In the genomic region with DNA sequence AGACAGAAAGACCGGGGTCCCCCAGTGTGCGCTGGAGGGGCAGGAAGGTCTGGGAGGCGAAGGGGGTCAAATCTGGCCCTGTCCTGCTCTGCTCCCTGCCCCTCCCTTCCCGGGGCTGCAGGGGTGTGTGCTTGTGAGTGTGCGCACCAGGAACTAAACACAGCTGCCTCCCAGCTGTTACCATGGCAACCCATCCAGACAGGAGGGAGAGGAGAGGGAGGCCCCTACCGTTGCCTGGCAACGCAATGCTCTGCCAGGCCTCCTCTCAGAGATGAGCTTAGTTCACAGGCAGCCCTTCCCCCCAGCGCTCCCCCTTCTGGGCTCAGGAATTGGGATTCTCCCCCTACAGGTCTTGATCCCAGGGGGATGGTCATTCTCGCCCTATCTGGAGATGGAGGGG, we compare ENCODE assay signal across 8 cellular contexts. TPM values are rescaled to one million over a fixed set of nuclear protein-coding genes. Genes with fewer than 3 reads are reported as not detected.
A peak's percentile ranks its signal among the peaks of the same experiment; 100 is the strongest.
DNase-seq lines count a peak whose midpoint lies in the region; ATAC-seq and TF ChIP-seq lines count a peak whose summit lies in the region.

No MANE protein-coding gene starts in this region.

- H3K9me3 Mint-ChIP-seq in activated T-helper 17 cell treated with anti-CD3 and anti-CD28 coated beads, Interleukin-2, amount 50 U/mL, for 72 hours, result no peaks in the 10 kb centered on the region

- intact Hi-C loops in posterior vena cava (cut with DNase I), result loop anchor here in 1 of 2 donors (1.0 kb wide), 1 partner anchor 20 kb away; no protein-coding TSS in a partner anchor

- POLR2A ChIA-PET in HEK293 (lab: Yijun Ruan, JAX), result interaction anchor here (0.6 to 1.0 kb wide), 5 partner anchors 9 to 61 kb away, joined by 3 to 5 read pairs (median 3); a partner anchor contains a TSS

- 0 out of 2 replicates have a peak, but pooled peaks cover 2% of the 10 kb centered on the region for H3K27me3 ChIP-seq in iPS DF 6.9 (ENCODE audit: control insufficient read depth, insufficient read depth, low read length)

- CTCF ChIA-PET in HEK293 (lab: Yijun Ruan, JAX), result interaction anchor here (0.8 to 1.1 kb wide), 4 partner anchors 13 to 69 kb away, joined by 3 to 7 read pairs (median 4); no protein-coding TSS in a partner anchor

- DNase-seq in COLO668 (lab: John Stamatoyannopoulos, UW; ENCODE audit: unreplicated experiment), result peak; percentile 98
- DNase-seq in NCI-H510A (lab: John Stamatoyannopoulos, UW), result peak; percentile 89
- peak; percentile 82 for DNase-seq in iPS DF 6.9 (ENCODE audit: low read depth, low spot score)
- DNase-seq in posterior vena cava (ENCODE audit: low spot score), result no peak

- no CpG with 5 or more reads among the region's 9 CpGs for WGBS in iPS DF 6.9 (ENCODE audit: insufficient coverage, insufficient read length)

- no peak overlapping the region for H3K27ac Mint-ChIP-seq in activated T-helper 17 cell treated with anti-CD3 and anti-CD28 coated beads, Interleukin-2, amount 50 U/mL, for 72 hours

- H3K27ac ChIP-seq in HEK293 (ENCODE audit: extremely low read depth, low read depth, low read length) (no peak overlapping the region), iPS DF 6.9 (ENCODE audit: low read length) (no peak overlapping the region)

- TF ChIP-seq CTCF in HEK293 (tag by site-specific recombination; IDR thresholded peaks at IDR 0.05), result no peak

- H3K27me3 Mint-ChIP-seq in activated T-helper 17 cell treated with anti-CD3 and anti-CD28 coated beads, Interleukin-2, amount 50 U/mL, for 72 hours, result no peaks in the 10 kb centered on the region

- no peaks in the 10 kb centered on the region for H3K9me3 ChIP-seq in HEK293 (ENCODE audit: control insufficient read depth, insufficient read depth, low read depth, low read length)
- no peaks in the 10 kb centered on the region for H3K9me3 ChIP-seq in iPS DF 6.9 (ENCODE audit: control insufficient read depth, insufficient read depth, low read length)

- no peaks in the 10 kb centered on the region for H3K36me3 Mint-ChIP-seq in activated T-helper 17 cell treated with anti-CD3 and anti-CD28 coated beads, Interleukin-2, amount 50 U/mL, for 72 hours (ENCODE audit: low read depth)

- no peaks in the 10 kb centered on the region for H3K36me3 ChIP-seq in HEK293 (ENCODE audit: control insufficient read depth in 2 of 2, insufficient read depth in 1 of 2, low read length in 2 of 2)
- peaks cover 6% of the 10 kb centered on the region; the same call in 1 of the 2 replicates for H3K36me3 ChIP-seq in iPS DF 6.9 (ENCODE audit: control insufficient read depth, insufficient read depth, low read length)

- peak; percentile 27 for ATAC-seq in activated T-helper 17 cell treated with anti-CD3 and anti-CD28 coated beads, Interleukin-2, amount 50 U/mL, for 72 hours (replicated peaks)
- ATAC-seq in HG02973 (IDR thresholded peaks at IDR 0.05; ENCODE audit: unreplicated experiment) (no peak), GM21528 (IDR thresholded peaks at IDR 0.05; ENCODE audit: low FRiP score, unreplicated experiment) (no peak)

- H3K4me3 ChIP-seq in HEK293 (ENCODE audit: low read depth, low read length), result no peak overlapping the region
- H3K4me3 ChIP-seq in iPS DF 6.9 (ENCODE audit: low read length), result no peak overlapping the region

- no peaks in the 10 kb centered on the region for H3K4me1 ChIP-seq in HEK293 (ENCODE audit: control insufficient read depth, insufficient read depth, low read length)
- H3K4me1 ChIP-seq in iPS DF 6.9 (ENCODE audit: control insufficient read depth, insufficient read depth, low read length), result peaks cover 7% of the 10 kb centered on the region

- H3K4me3 Mint-ChIP-seq in activated T-helper 17 cell treated with anti-CD3 and anti-CD28 coated beads, Interleukin-2, amount 50 U/mL, for 72 hours, result no peak overlapping the region

- no peaks in the 10 kb centered on the region for H3K4me1 Mint-ChIP-seq in activated T-helper 17 cell treated with anti-CD3 and anti-CD28 coated beads, Interleukin-2, amount 50 U/mL, for 72 hours

TF ChIP-seq in HEK293, 187 proteins besides CTCF, POLR2A, EP300 and RAD21 (continues in another document):
- peak; percentile 63; the same call in 1 of the 2 replicates for TF ChIP-seq KLF10 (tag by site-specific recombination; IDR thresholded peaks at IDR 0.05)
- no peak for TF ChIP-seq GLI4 (tag by site-specific recombination; IDR thresholded peaks at IDR 0.05)
- no peak for TF ChIP-seq ZSCAN16 (tag by site-specific recombination; IDR thresholded peaks at IDR 0.05)
- no peak for TF ChIP-seq ZXDB (tag by site-specific recombination; IDR thresholded peaks at IDR 0.05)
- TF ChIP-seq GLIS1 (tag by site-specific recombination; IDR thresholded peaks at IDR 0.05), result no peak
- no peak for TF ChIP-seq ZFHX2 (tag by site-specific recombination; conservative IDR thresholded peaks at IDR 0.05)
- no peak for TF ChIP-seq ZNF324 (tag by site-specific recombination; IDR thresholded peaks at IDR 0.05)
- TF ChIP-seq ZNF16 (tag by site-specific recombination; IDR thresholded peaks at IDR 0.05; ENCODE audit: low read depth), result no peak
- TF ChIP-seq ZBTB17 (tag by site-specific recombination; IDR thresholded peaks at IDR 0.05), result no peak
- no peak for TF ChIP-seq ZNF366 (tag by site-specific recombination; conservative IDR thresholded peaks at IDR 0.05)
- no peak for TF ChIP-seq KLF8 (tag by site-specific recombination; IDR thresholded peaks at IDR 0.05)
- TF ChIP-seq, protein P1, sequence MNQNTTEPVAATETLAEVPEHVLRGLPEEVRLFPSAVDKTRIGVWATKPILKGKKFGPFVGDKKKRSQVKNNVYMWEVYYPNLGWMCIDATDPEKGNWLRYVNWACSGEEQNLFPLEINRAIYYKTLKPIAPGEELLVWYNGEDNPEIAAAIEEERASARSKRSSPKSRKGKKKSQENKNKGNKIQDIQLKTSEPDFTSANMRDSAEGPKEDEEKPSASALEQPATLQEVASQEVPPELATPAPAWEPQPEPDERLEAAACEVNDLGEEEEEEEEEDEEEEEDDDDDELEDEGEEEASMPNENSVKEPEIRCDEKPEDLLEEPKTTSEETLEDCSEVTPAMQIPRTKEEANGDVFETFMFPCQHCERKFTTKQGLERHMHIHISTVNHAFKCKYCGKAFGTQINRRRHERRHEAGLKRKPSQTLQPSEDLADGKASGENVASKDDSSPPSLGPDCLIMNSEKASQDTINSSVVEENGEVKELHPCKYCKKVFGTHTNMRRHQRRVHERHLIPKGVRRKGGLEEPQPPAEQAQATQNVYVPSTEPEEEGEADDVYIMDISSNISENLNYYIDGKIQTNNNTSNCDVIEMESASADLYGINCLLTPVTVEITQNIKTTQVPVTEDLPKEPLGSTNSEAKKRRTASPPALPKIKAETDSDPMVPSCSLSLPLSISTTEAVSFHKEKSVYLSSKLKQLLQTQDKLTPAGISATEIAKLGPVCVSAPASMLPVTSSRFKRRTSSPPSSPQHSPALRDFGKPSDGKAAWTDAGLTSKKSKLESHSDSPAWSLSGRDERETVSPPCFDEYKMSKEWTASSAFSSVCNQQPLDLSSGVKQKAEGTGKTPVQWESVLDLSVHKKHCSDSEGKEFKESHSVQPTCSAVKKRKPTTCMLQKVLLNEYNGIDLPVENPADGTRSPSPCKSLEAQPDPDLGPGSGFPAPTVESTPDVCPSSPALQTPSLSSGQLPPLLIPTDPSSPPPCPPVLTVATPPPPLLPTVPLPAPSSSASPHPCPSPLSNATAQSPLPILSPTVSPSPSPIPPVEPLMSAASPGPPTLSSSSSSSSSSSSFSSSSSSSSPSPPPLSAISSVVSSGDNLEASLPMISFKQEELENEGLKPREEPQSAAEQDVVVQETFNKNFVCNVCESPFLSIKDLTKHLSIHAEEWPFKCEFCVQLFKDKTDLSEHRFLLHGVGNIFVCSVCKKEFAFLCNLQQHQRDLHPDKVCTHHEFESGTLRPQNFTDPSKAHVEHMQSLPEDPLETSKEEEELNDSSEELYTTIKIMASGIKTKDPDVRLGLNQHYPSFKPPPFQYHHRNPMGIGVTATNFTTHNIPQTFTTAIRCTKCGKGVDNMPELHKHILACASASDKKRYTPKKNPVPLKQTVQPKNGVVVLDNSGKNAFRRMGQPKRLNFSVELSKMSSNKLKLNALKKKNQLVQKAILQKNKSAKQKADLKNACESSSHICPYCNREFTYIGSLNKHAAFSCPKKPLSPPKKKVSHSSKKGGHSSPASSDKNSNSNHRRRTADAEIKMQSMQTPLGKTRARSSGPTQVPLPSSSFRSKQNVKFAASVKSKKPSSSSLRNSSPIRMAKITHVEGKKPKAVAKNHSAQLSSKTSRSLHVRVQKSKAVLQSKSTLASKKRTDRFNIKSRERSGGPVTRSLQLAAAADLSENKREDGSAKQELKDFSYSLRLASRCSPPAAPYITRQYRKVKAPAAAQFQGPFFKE (tag by site-specific recombination; IDR thresholded peaks at IDR 0.05; ENCODE audit: borderline replicate concordance), result no peak

RNA-seq across cellular contexts. Expression of a gene that starts 6.1 kb away (rescaled TPM):
- under 1 TPM; 0.15 to 0.19 TPM for total RNA-seq in activated T-helper 17 cell treated with anti-CD3 and anti-CD28 coated beads, Interleukin-2, amount 50 U/mL, for 72 hours
- total RNA-seq in posterior vena cava, result 1 to 10 TPM in 1 of 2 donors, under 1 TPM in 1; 0.86 to 1.4 TPM

RNA-seq across cellular contexts. Expression of a gene that starts 10.8 kb away (rescaled TPM):
- 100 to 1,000 TPM in 1 of 2 donors, 10 to 100 TPM in 1; 88.5 to 163 TPM for total RNA-seq in activated T-helper 17 cell treated with anti-CD3 and anti-CD28 coated beads, Interleukin-2, amount 50 U/mL, for 72 hours
- total RNA-seq in posterior vena cava, result 10 to 100 TPM; 25.3 to 29.1 TPM

RNA-seq across cellular contexts. Expression of a gene that starts 25.8 kb away (rescaled TPM):
- total RNA-seq in activated T-helper 17 cell treated with anti-CD3 and anti-CD28 coated beads, Interleukin-2, amount 50 U/mL, for 72 hours, result 10 to 100 TPM in 1 of 2 donors, 1 to 10 TPM in 1; 3.3 to 17.3 TPM
- under 1 TPM in 1 of 2 donors, not detected in 1; 0.62 TPM for total RNA-seq in posterior vena cava

RNA-seq across cellular contexts. Expression of a gene that starts 49.2 kb away (rescaled TPM):
- total RNA-seq in activated T-helper 17 cell treated with anti-CD3 and anti-CD28 coated beads, Interleukin-2, amount 50 U/mL, for 72 hours, result 10 to 100 TPM; 48.3 to 50.7 TPM
- total RNA-seq in posterior vena cava, result 10 to 100 TPM; 18.8 to 20.4 TPM

RNA-seq across cellular contexts. Expression of a gene that starts 53.5 kb away (rescaled TPM):
- 10 to 100 TPM; 51.2 to 63.6 TPM for total RNA-seq in activated T-helper 17 cell treated with anti-CD3 and anti-CD28 coated beads, Interleukin-2, amount 50 U/mL, for 72 hours
- 10 to 100 TPM; 16.7 to 23.9 TPM for total RNA-seq in posterior vena cava
